Comparison of ENCODE assay signal across 8 cellular contexts in the genomic region with DNA sequence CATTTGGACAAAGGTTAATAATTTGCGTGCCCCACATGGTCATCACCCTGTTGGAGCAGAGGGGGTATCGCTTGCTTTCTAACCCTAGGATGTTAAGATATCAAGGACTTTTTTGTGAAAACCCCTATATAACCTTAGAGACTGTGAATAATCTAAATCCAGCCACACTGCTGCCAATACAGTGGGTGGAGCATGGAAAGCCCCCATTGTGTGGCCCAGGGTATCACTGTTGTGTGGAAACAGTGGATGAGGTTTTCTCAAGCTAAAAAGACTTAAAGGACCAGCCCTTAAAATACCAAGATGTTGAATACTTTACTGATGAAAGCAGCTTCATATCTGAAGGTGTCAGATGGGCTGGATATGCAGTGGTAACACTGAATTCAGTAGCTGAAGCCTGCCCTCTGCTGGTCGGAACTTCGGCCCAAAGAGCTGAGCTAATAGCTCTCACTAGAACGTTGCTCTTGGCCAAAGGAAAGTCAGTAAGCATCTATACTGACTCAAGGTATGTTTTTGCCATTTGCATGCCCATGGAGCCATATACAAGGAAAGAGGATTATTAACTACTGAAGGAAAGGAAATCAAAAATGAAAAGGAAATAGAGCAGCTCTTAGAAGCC.
DNase-seq lines count a peak whose midpoint lies in the region; ATAC-seq and TF ChIP-seq lines count a peak whose summit lies in the region.

No MANE protein-coding gene starts in this region.

- peak; percentile 42 for DNase-seq in NCI-H2227 (lab: John Stamatoyannopoulos, UW; ENCODE audit: unreplicated experiment)
- DNase-seq in NCI-H2227 treated with DMSO at 0.1 percent for 48 hours (lab: John Stamatoyannopoulos, UW): no peak
- peak; percentile 58 for DNase-seq in NCI-H748 treated with DMSO at 0.1 percent for 48 hours (lab: John Stamatoyannopoulos, UW)
- DNase-seq in body of pancreas: peak; percentile 71 to 86 (median 76)
- DNase-seq in kidney epithelial cell (ENCODE audit: low read depth): peak; percentile 1
- DNase-seq in substantia nigra (lab: John Stamatoyannopoulos, UW): peak in 44 of 49 donors; percentile 1 to 87 (median 50)
- no peak for DNase-seq in effector memory CD8-positive, alpha-beta T cell

- peak; percentile 64 for ATAC-seq in HG02610 (IDR thresholded peaks at IDR 0.05; ENCODE audit: unreplicated experiment)
- ATAC-seq in body of pancreas: no peak
- ATAC-seq in effector memory CD8-positive, alpha-beta T cell (replicated peaks): no peak

- no peaks in the 10 kb centered on the region for H3K4me1 ChIP-seq in body of pancreas

- H3K4me3 Mint-ChIP-seq in effector memory CD8-positive, alpha-beta T cell: no peak overlapping the region

- H3K9me3 Mint-ChIP-seq in effector memory CD8-positive, alpha-beta T cell: peaks cover 17 to 34% of the 10 kb centered on the region in 2 donors

- no peaks in the 10 kb centered on the region for H3K4me1 Mint-ChIP-seq in effector memory CD8-positive, alpha-beta T cell (ENCODE audit: low read depth in 2 of 2)

- H3K27ac ChIP-seq in body of pancreas: no peak overlapping the region
- no peak overlapping the region for H3K27ac ChIP-seq in substantia nigra (ENCODE audit: low read depth, low read length, poor library complexity, severe bottlenecking)

- H3K36me3 Mint-ChIP-seq in effector memory CD8-positive, alpha-beta T cell (ENCODE audit: insufficient read depth): no peaks in the 10 kb centered on the region

- H3K27me3 ChIP-seq in body of pancreas (no peaks in the 10 kb centered on the region), kidney epithelial cell (ENCODE audit: control insufficient read depth, insufficient read depth, low read length) (no peaks in the 10 kb centered on the region)

- WGBS in body of pancreas, 2 donors: 24 to 25% methylated on average over 5 of the region's 5 CpGs

- H3K27ac Mint-ChIP-seq in effector memory CD8-positive, alpha-beta T cell: no peak overlapping the region

- no peaks in the 10 kb centered on the region for H3K9me3 ChIP-seq in body of pancreas

- no peaks in the 10 kb centered on the region for H3K27me3 Mint-ChIP-seq in effector memory CD8-positive, alpha-beta T cell

- TF ChIP-seq POLR2A in body of pancreas (IDR thresholded peaks at IDR 0.05): no peak

- TF ChIP-seq CTCF in body of pancreas (IDR thresholded peaks at IDR 0.05) (peak in 6 of 7 experiments; percentile 49 to 71 (median 62)), kidney epithelial cell (IDR thresholded peaks at IDR 0.05; ENCODE audit: insufficient read depth, low read length, poor library complexity, severe bottlenecking) (peak; percentile 68)

- H3K36me3 ChIP-seq in body of pancreas (replicated peaks in 1 of 2; ENCODE audit: insufficient read depth in 1 of 2, low read depth in 2 of 2) (no peaks in the 10 kb centered on the region), kidney epithelial cell (ENCODE audit: control insufficient read depth, insufficient read depth, low read length) (no peaks in the 10 kb centered on the region)

- H3K4me3 ChIP-seq in body of pancreas (no peak overlapping the region), kidney epithelial cell (ENCODE audit: low read depth, low read length) (no peak overlapping the region)

- intact Hi-C loops in body of pancreas (cut with DNase I): no loop called here

Comparison
In these comparisons a context has a peak if more than half of its experiments do, and no peak if none do; other contexts are left out.
1. DNase-seq: peak in NCI-H2227 (single experiment), NCI-H748 treated with DMSO at 0.1 percent for 48 hours (single experiment), body of pancreas (4 of 4), kidney epithelial cell (single experiment) and substantia nigra (44 of 49); none in NCI-H2227 treated with DMSO at 0.1 percent for 48 hours (single experiment) and effector memory CD8-positive, alpha-beta T cell (0 of 3).